18 cellular contexts compared by ENCODE assay signal in genomic region chr5:71748360-71748759, GRCh38. TPM values are rescaled to one million over a fixed set of nuclear protein-coding genes. Genes with fewer than 3 reads are reported as not detected.
DNase-seq lines count a peak whose midpoint lies in the region; TF ChIP-seq lines count a peak whose summit lies in the region.
"Had no signal": no experiment of that assay in that cellular context is flagged by ENCODE, and none has a peak within 500 bp of the region (broad histone marks: within the 10 kb centered on the region; RNA-seq: fewer than 3 reads in every experiment).

No MANE protein-coding gene starts in this region.

- H3K4me3 ChIP-seq in HEK293 (ENCODE audit: low read depth, low read length) (no peak overlapping the region), epithelial cell of esophagus (ENCODE audit: low read length) (no peak overlapping the region)
- H3K4me3 ChIP-seq: GM23248, neural progenitor cell, right lobe of liver, SK-N-MC had no signal

- POLR2A ChIA-PET in HEK293 (lab: Yijun Ruan, JAX): no interaction called here

- no peak overlapping the region for H3K27ac ChIP-seq in HEK293 (ENCODE audit: extremely low read depth, low read depth, low read length)
- H3K27ac ChIP-seq: GM23248, neural progenitor cell, right lobe of liver, SK-N-MC had no signal

- H3K36me3 ChIP-seq in HEK293 (ENCODE audit: control insufficient read depth in 2 of 2, insufficient read depth in 1 of 2, low read length in 2 of 2): no peaks in the 10 kb centered on the region
- H3K36me3 ChIP-seq: neural progenitor cell, right lobe of liver had no signal

- DNase-seq in NCI-H345 (lab: John Stamatoyannopoulos, UW) (peak; percentile 71), epithelial cell of esophagus (ENCODE audit: low read depth) (peak; percentile 27), renal cortical epithelial cell (ENCODE audit: low read depth) (peak; percentile 72), COLO829 (ENCODE audit: low spot score) (no peak), NCI-H510A (lab: John Stamatoyannopoulos, UW) (no peak), KG1 (lab: John Stamatoyannopoulos, UW) (no peak)
- DNase-seq: activated CD8-positive, alpha-beta T cell treated with anti-CD3 and anti-CD28 coated beads for 36 hours; activated naive CD8-positive, alpha-beta T cell treated with anti-CD3 and anti-CD28 coated beads, Interleukin-2, amount 50 U/mL, for 24 hours; C1 segment of cervical spinal cord; endodermal cell; GM23248; mesenchymal stem cell; NCI-H2107 had no signal

- H3K9me3 ChIP-seq in HEK293 (ENCODE audit: control insufficient read depth, insufficient read depth, low read depth, low read length): no peaks in the 10 kb centered on the region
- H3K9me3 ChIP-seq: right lobe of liver had no signal

- CTCF ChIA-PET in HEK293 (lab: Yijun Ruan, JAX): interaction anchor here (0.7 to 4.2 kb wide), 2 partner anchors 10 to 127 kb away, joined by 3 to 16 read pairs; no protein-coding TSS in a partner anchor

- TF ChIP-seq CTCF in HEK293 (tag by site-specific recombination; IDR thresholded peaks at IDR 0.05): no peak
- no peak for TF ChIP-seq CTCF in epithelial cell of esophagus (IDR thresholded peaks at IDR 0.05; ENCODE audit: insufficient read depth, low read depth, low read length, missing control alignments)

- no peaks in the 10 kb centered on the region for H3K4me1 ChIP-seq in HEK293 (ENCODE audit: control insufficient read depth, insufficient read depth, low read length)
- H3K4me1 ChIP-seq: neural progenitor cell had no signal

TF ChIP-seq in HEK293, 187 proteins besides CTCF, POLR2A, EP300 and RAD21:
- TF ChIP-seq ZIC2 (tag by site-specific recombination; IDR thresholded peaks at IDR 0.05) (peak; percentile 95), ZFHX2 (tag by site-specific recombination; conservative IDR thresholded peaks at IDR 0.05) (peak; percentile 78), ZNF10 (tag by site-specific recombination; IDR thresholded peaks at IDR 0.05) (no peak), EGR2 (tag by site-specific recombination; IDR thresholded peaks at IDR 0.05; ENCODE audit: low read depth) (peak; percentile 78)
TF ChIP-seq in HEK293: peak in this region for 3.

RNA-seq across cellular contexts. Expression of gene CARTPT, which starts 29.3 kb away (rescaled TPM):
- total RNA-seq in renal cortical epithelial cell: not detected in 2 replicates
- total RNA-seq: activated CD8-positive, alpha-beta T cell treated with anti-CD3 and anti-CD28 coated beads for 36 hours; Daoy; endodermal cell; GM23248; right lobe of liver had no signal

Comparison
In these comparisons a context has a peak if more than half of its experiments do, and no peak if none do; other contexts are left out.
1. DNase-seq: peak in NCI-H345 (single experiment), epithelial cell of esophagus (single experiment) and renal cortical epithelial cell (single experiment); none in COLO829 (single experiment), NCI-H510A (single experiment) and KG1 (single experiment).